In genomic region chr7:13447637-13448036, GRCh38 we compare ENCODE assay signal across 20 cellular contexts.
"Had no signal": no experiment of that assay in that cellular context is flagged by ENCODE, and none has a peak within 500 bp of the region (broad histone marks: within the 10 kb centered on the region; RNA-seq: fewer than 3 reads in every experiment).

No MANE protein-coding gene starts in this region.

- H3K9ac ChIP-seq: SK-N-SH had no signal

- H3K4me2 ChIP-seq: SK-N-SH had no signal

- H3K4me3 ChIP-seq: MG63 had no signal

- DNase-seq: MG63, NCI-H1092, NCI-H1105 treated with DMSO at 0.1 percent for 48 hours, NCI-H1417 treated with DMSO at 0.1 percent for 48 hours, NCI-H146, NCI-H1694 treated with DMSO at 0.1 percent for 48 hours, NCI-H1930, NCI-H2081, NCI-H2107, NCI-H2227 treated with DMSO at 0.1 percent for 48 hours, NCI-H446, NCI-H510A, NCI-H524 treated with DMSO at 0.1 percent for 48 hours, NCI-H69, NCI-H774, PC-3, SHP77, SK-N-SH had no signal

- H3K36me3 ChIP-seq: MG63 had no signal

- H3K9me2 ChIP-seq: SK-N-SH had no signal

- H3K27ac ChIP-seq: RWPE1 had no signal

- H3K9me3 ChIP-seq: MG63, SK-N-SH had no signal

- ATAC-seq: Panc1, PC-3 had no signal

- H3K27me3 ChIP-seq: MG63 had no signal
